ENCODE assay signal across 11 cellular contexts in the genomic region with DNA sequence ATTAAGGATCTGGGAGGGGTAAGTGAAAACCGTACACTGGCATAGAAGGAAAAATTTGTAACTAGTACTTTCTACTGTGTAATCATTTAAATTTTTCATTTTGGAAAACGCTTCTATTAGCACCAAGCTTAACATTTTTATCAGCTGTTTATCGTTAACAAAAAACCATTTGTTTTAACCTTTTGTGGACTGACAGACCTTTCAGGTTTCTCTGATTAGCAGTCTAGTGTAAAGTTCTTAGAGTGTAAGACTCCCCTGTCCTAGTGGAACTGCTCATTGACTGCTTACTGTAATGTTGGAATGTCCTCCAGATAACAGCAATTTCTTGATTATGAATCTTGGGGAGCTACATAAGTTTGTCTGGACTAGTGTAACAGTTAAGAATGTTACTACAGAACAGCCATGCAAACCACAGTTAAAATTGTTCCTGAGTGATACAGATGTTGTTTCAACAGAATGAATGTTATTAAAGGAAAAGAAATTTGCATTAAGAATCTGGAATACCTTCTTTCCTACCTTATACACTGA. TPM values are rescaled to one million over a fixed set of nuclear protein-coding genes. Genes with fewer than 3 reads are reported as not detected.
A peak's percentile ranks its signal among the peaks of the same experiment; 100 is the strongest.
DNase-seq lines count a peak whose midpoint lies in the region; ATAC-seq, FAIRE-seq and TF ChIP-seq lines count a peak whose summit lies in the region.
"Had no signal": no experiment of that assay in that cellular context is flagged by ENCODE, and none has a peak within 500 bp of the region (broad histone marks: within the 10 kb centered on the region; RNA-seq: fewer than 3 reads in every experiment).

No MANE protein-coding gene starts in this region.

- H3K27me3 ChIP-seq in breast epithelium = no peaks in the 10 kb centered on the region
- H3K27me3 ChIP-seq in RWPE2 (ENCODE audit: insufficient read depth, poor library complexity, severe bottlenecking) = no peaks in the 10 kb centered on the region

- H3K4me3 ChIP-seq in breast epithelium (no peak overlapping the region), RWPE2 (ENCODE audit: severe bottlenecking) (peak overlapping the region; percentile 62), epithelial cell of esophagus (ENCODE audit: low read length) (peak overlapping the region; percentile 79)

- H3K27ac ChIP-seq in breast epithelium (no peak overlapping the region), RWPE2 (ENCODE audit: poor library complexity, severe bottlenecking) (no peak overlapping the region)
- H3K27ac ChIP-seq: left ventricle myocardium inferior, RWPE1 had no signal

- intact Hi-C loops in MCF 10A (cut with micrococcal nuclease) = loop anchor here (5.0 kb wide), 1 partner anchor 536 kb away; no protein-coding TSS in a partner anchor
- intact Hi-C loops in breast epithelium (cut with DNase I; ENCODE audit: low total_unique reads) = no loop called here

- H3K4me1 ChIP-seq in breast epithelium (peaks cover 0 to 10% of the 10 kb centered on the region in 2 donors), RWPE2 (ENCODE audit: insufficient read depth, poor library complexity, severe bottlenecking) (peaks cover 2% of the 10 kb centered on the region)

- H3K27me3 Mint-ChIP-seq in MCF 10A (ENCODE audit: insufficient read depth, unreplicated experiment) = no peaks in the 10 kb centered on the region

- DNase-seq in MCF 10A (ENCODE audit: unreplicated experiment) (no peak), breast epithelium (ENCODE audit: low spot score in 2 of 2) (no peak), RWPE2 (ENCODE audit: low spot score) (no peak), epithelial cell of esophagus (ENCODE audit: low read depth) (no peak), frontal cortex (ENCODE audit: low spot score in 2 of 2) (no peak)
- no peak for DNase-seq in stimulated activated effector memory CD8-positive, alpha-beta T cell treated with anti-CD3 and anti-CD28 coated beads, Interleukin-12 subunit alpha, Interleukin-12 subunit beta, amount 100 ng/mL, for 72 hours (ENCODE audit: low spot score in 2 of 2)
- DNase-seq in activated CD8-positive, alpha-beta memory T cell treated with anti-CD3 and anti-CD28 coated beads, Interleukin-2, amount 50 U/mL, for 4 hours = no peak
- DNase-seq: DMS 273 treated with DMSO at 0.1 percent for 48 hours, left ventricle myocardium inferior had no signal

- POLR2A ChIA-PET in MCF 10A (lab: Yijun Ruan, JAX) = interaction anchor here (1.2 kb wide), 1 partner anchor 9 kb away, joined by 5 read pairs; no protein-coding TSS in a partner anchor

- H3K36me3 ChIP-seq in breast epithelium (no peaks in the 10 kb centered on the region), RWPE2 (ENCODE audit: low read depth) (peaks cover 51% of the 10 kb centered on the region)
- H3K36me3 ChIP-seq: left ventricle myocardium inferior had no signal

- CTCF ChIA-PET in MCF 10A (lab: Yijun Ruan, JAX) = interaction anchor here (0.6 to 1.2 kb wide), 4 partner anchors 81 to 289 kb away, joined by 3 to 4 read pairs (median 3); no protein-coding TSS in a partner anchor

- TF ChIP-seq CTCF in MCF 10A (IDR thresholded peaks at IDR 0.05; ENCODE audit: unreplicated experiment) (no peak), breast epithelium (IDR thresholded peaks at IDR 0.05) (no peak), RWPE2 (IDR thresholded peaks at IDR 0.05; ENCODE audit: poor library complexity, severe bottlenecking) (no peak), epithelial cell of esophagus (IDR thresholded peaks at IDR 0.05; ENCODE audit: insufficient read depth, low read depth, low read length, missing control alignments) (no peak)

- no peaks in the 10 kb centered on the region for H3K9me3 Mint-ChIP-seq in MCF 10A (ENCODE audit: unreplicated experiment)
- no peaks in the 10 kb centered on the region for H3K9me3 Mint-ChIP-seq in stimulated activated effector memory CD8-positive, alpha-beta T cell treated with anti-CD3 and anti-CD28 coated beads, Interleukin-12 subunit alpha, Interleukin-12 subunit beta, amount 100 ng/mL, for 72 hours

- no peaks in the 10 kb centered on the region for H3K9me3 ChIP-seq in breast epithelium
- no peaks in the 10 kb centered on the region for H3K9me3 ChIP-seq in RWPE2 (ENCODE audit: severe bottlenecking)
- H3K9me3 ChIP-seq: left ventricle myocardium inferior had no signal

- no TSS peak for BruUV-seq in MCF 10A (replicated peaks; lab: Mats Ljungman, UMichigan)

- peak overlapping the region; percentile 98 for H3K27ac Mint-ChIP-seq in MCF 10A (ENCODE audit: low read depth, unreplicated experiment)
- no peak overlapping the region for H3K27ac Mint-ChIP-seq in stimulated activated effector memory CD8-positive, alpha-beta T cell treated with anti-CD3 and anti-CD28 coated beads, Interleukin-12 subunit alpha, Interleukin-12 subunit beta, amount 100 ng/mL, for 72 hours

- no peak for FAIRE-seq in frontal cortex (lab: Jason Lieb, UNC)

- H3K36me3 Mint-ChIP-seq in MCF 10A (ENCODE audit: insufficient read depth, unreplicated experiment) = peaks cover 21% of the 10 kb centered on the region
- peaks cover 64% of the 10 kb centered on the region for H3K36me3 Mint-ChIP-seq in stimulated activated effector memory CD8-positive, alpha-beta T cell treated with anti-CD3 and anti-CD28 coated beads, Interleukin-12 subunit alpha, Interleukin-12 subunit beta, amount 100 ng/mL, for 72 hours

- no peak for ATAC-seq in RWPE2 (ENCODE audit: low read depth)
- ATAC-seq in stimulated activated effector memory CD8-positive, alpha-beta T cell treated with anti-CD3 and anti-CD28 coated beads, Interleukin-12 subunit alpha, Interleukin-12 subunit beta, amount 100 ng/mL, for 72 hours = no peak
- no peak for ATAC-seq in HG02870 (IDR thresholded peaks at IDR 0.05; ENCODE audit: unreplicated experiment)

- H3K4me3 Mint-ChIP-seq in MCF 10A (ENCODE audit: unreplicated experiment) = peak overlapping the region; percentile 98
- H3K4me3 Mint-ChIP-seq in stimulated activated effector memory CD8-positive, alpha-beta T cell treated with anti-CD3 and anti-CD28 coated beads, Interleukin-12 subunit alpha, Interleukin-12 subunit beta, amount 100 ng/mL, for 72 hours = peak overlapping the region; percentile 97

- TF ChIP-seq POLR2A in breast epithelium (IDR thresholded peaks at IDR 0.05) = no peak

- H3K4me1 Mint-ChIP-seq in MCF 10A (ENCODE audit: insufficient read depth, unreplicated experiment) = peaks cover 33% of the 10 kb centered on the region
- H3K4me1 Mint-ChIP-seq in stimulated activated effector memory CD8-positive, alpha-beta T cell treated with anti-CD3 and anti-CD28 coated beads, Interleukin-12 subunit alpha, Interleukin-12 subunit beta, amount 100 ng/mL, for 72 hours = peaks cover 20% of the 10 kb centered on the region

RNA-seq across cellular contexts. Expression of gene DBF4, which starts 2.0 kb away (rescaled TPM):
- total RNA-seq in MCF 10A (2022) = 19.0 and 27.4 TPM in 2 replicates
- 10 to 100 TPM; 10.1 to 18.6 (median 15.7) TPM for total RNA-seq in breast epithelium
- 14.7 TPM for total RNA-seq in frontal cortex

RNA-seq across cellular contexts. Expression of gene SLC25A40, which starts 2.1 kb away (rescaled TPM):
- total RNA-seq in MCF 10A (2022) (10.7 and 12.8 TPM in 2 replicates), breast epithelium (10 to 100 TPM in 2 of 3 donors, 1 to 10 TPM in 1; 9.8 to 34.1 (median 13.8) TPM), frontal cortex (14.3 TPM)

RNA-seq across cellular contexts. Expression of gene ADAM22, which starts 55.8 kb away (rescaled TPM):
- not detected in 2 replicates for total RNA-seq in MCF 10A (2022)
- 1 to 10 TPM; 2.3 to 7.5 (median 3.4) TPM for total RNA-seq in breast epithelium
- 76.2 TPM for total RNA-seq in frontal cortex

Comparison
In these comparisons a context has a peak if more than half of its experiments do, and no peak if none do; other contexts are left out.
1. H3K4me3 ChIP-seq: peak in RWPE2 (single experiment) and epithelial cell of esophagus (single experiment); none in breast epithelium (0 of 3).